In the genomic region with DNA sequence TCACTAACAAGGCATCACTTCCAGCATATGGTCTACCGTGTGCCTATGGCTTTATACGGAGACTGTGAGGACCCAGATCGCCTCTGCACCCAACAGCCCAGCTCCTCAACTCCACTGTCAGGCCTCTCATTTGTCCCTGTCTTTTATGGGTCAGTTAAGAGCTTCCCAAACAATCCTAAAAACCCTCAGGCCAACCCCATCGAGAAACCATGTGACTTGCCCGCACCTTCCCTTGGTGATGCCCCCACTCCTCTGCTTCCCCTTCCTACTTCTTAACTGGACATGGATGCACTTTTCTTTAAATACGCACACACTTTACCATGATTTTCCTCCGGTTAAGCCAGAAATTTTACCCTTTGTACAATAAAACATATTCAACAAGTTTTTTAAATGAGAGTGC, we compare ENCODE assay signal across 1 cellular context.
TF ChIP-seq lines count a peak whose summit lies in the region.

No MANE protein-coding gene starts in this region.

TF ChIP-seq in GM23338, 12 proteins besides CTCF, POLR2A, EP300 and RAD21 (continued from another document):
- TF ChIP-seq STAT1 (IDR thresholded peaks at IDR 0.05; ENCODE audit: unreplicated experiment), result no peak
